ENCODE assay signal across 12 cellular contexts in genomic region chr1:3539707-3540425, GRCh38.
A peak's percentile ranks its signal among the peaks of the same experiment; 100 is the strongest.
DNase-seq lines count a peak whose midpoint lies in the region; ATAC-seq, FAIRE-seq and TF ChIP-seq lines count a peak whose summit lies in the region.
"Had no signal": no experiment of that assay in that cellular context is flagged by ENCODE, and none has a peak within 500 bp of the region (broad histone marks: within the 10 kb centered on the region; RNA-seq: fewer than 3 reads in every experiment).

No MANE protein-coding gene starts in this region.

- 33 to 40% methylated on average over 24 of the region's 24 CpGs for WGBS in GM23248 (ENCODE audit: low coverage in 1 of 2, low lambda C conversion rate in 2 of 2, missing lambda C conversion rate in 2 of 2), 2 experiments

- H3K27ac ChIP-seq in GM23248 (peak overlapping the region; percentile 25; the same call in 1 of the 2 replicates), gastrocnemius medialis (peak overlapping the region; percentile 37 to 76 (median 60))
- H3K27ac ChIP-seq: right lobe of liver had no signal

- intact Hi-C loops in left ventricle myocardium superior (cut with micrococcal nuclease) (no loop called here), gastrocnemius medialis (cut with DNase I; ENCODE audit: low total_unique reads) (no loop called here)

- TF ChIP-seq CTCF in astrocyte of the spinal cord (IDR thresholded peaks at IDR 0.05; ENCODE audit: low read depth, low read length), result no peak
- no peak for TF ChIP-seq CTCF in gastrocnemius medialis (IDR thresholded peaks at IDR 0.05 in 4 of 5, conservative IDR thresholded peaks at IDR 0.05 in 1 of 5)

- no peak for TF ChIP-seq POLR2A in gastrocnemius medialis (IDR thresholded peaks at IDR 0.05)

- ATAC-seq in left ventricle myocardium superior, result peak; percentile 17
- peak; percentile 11 to 54 for ATAC-seq in gastrocnemius medialis
- ATAC-seq in GM19467 (IDR thresholded peaks at IDR 0.05; ENCODE audit: unreplicated experiment), result no peak
- no peak for ATAC-seq in GM19023 (IDR thresholded peaks at IDR 0.05; ENCODE audit: unreplicated experiment)
- ATAC-seq in HG02763 (IDR thresholded peaks at IDR 0.05; ENCODE audit: unreplicated experiment), result no peak
- ATAC-seq: left colon had no signal

- no peaks in the 10 kb centered on the region for H3K79me2 ChIP-seq in GM23248 (ENCODE audit: insufficient read depth)

- H3K36me3 ChIP-seq in GM23248 (ENCODE audit: low read depth) (no peaks in the 10 kb centered on the region), gastrocnemius medialis (no peaks in the 10 kb centered on the region)
- H3K36me3 ChIP-seq: right lobe of liver had no signal

- DNase-seq in GM23248, result peak; percentile 49
- peak; percentile 43 for DNase-seq in astrocyte of the spinal cord (ENCODE audit: low read depth, low spot score)
- DNase-seq in left ventricle myocardium superior, result peak; percentile 48
- DNase-seq in gastrocnemius medialis, result no peak
- DNase-seq in GM19239 (ENCODE audit: insufficient read length, low spot score), result no peak
- DNase-seq: H9, left colon, MV-4-11, right lobe of liver had no signal

- H3K4me2 ChIP-seq in GM23248 (ENCODE audit: unreplicated experiment), result no peak overlapping the region

- H2AFZ ChIP-seq in GM23248, result peak overlapping the region; percentile 64; the same call in 1 of the 2 replicates

- H3K9me3 ChIP-seq in GM23248 (ENCODE audit: low read depth), result no peaks in the 10 kb centered on the region
- no peaks in the 10 kb centered on the region for H3K9me3 ChIP-seq in gastrocnemius medialis
- H3K9me3 ChIP-seq: right lobe of liver had no signal

- peaks cover 19% of the 10 kb centered on the region for H3K4me1 ChIP-seq in GM23248 (ENCODE audit: insufficient read depth)
- peaks cover 13 to 38% of the 10 kb centered on the region in 2 donors for H3K4me1 ChIP-seq in gastrocnemius medialis
- H3K4me1 ChIP-seq: right lobe of liver had no signal

- no peaks in the 10 kb centered on the region for H4K20me1 ChIP-seq in GM23248 (ENCODE audit: insufficient read depth)

- 0 out of 2 replicates have a peak, but pooled peaks cover 5% of the 10 kb centered on the region for H3F3A ChIP-seq in GM23248 (ENCODE audit: insufficient read depth)

- no peaks in the 10 kb centered on the region for H3K27me3 ChIP-seq in GM23248 (replicated peaks; ENCODE audit: insufficient read depth)
- no peaks in the 10 kb centered on the region for H3K27me3 ChIP-seq in gastrocnemius medialis
- H3K27me3 ChIP-seq: right lobe of liver had no signal

- no peaks in the 10 kb centered on the region for H3K9me2 ChIP-seq in GM23248 (ENCODE audit: insufficient read depth)

- in situ Hi-C loops in GM23248 (cut with MboI), result no loop called here
- in situ Hi-C loops in astrocyte of the spinal cord (cut with HindIII; ENCODE audit: low sequenced_read_pairs), result loop anchor here (25.0 kb wide), 1 partner anchor 97 kb away; the partner anchor contains the start of gene TPRG1L
- in situ Hi-C loops in gastrocnemius medialis (cut with MboI; ENCODE audit: low sequenced_read_pairs in 4 of 4), result no loop called here

- no peak for FAIRE-seq in GM19239 (lab: Jason Lieb, UNC)

- H3K9ac ChIP-seq in GM23248, result peak overlapping the region; percentile 50; the same call in 1 of the 2 replicates

- no peak overlapping the region for H3K4me3 ChIP-seq in GM23248
- no peak overlapping the region for H3K4me3 ChIP-seq in astrocyte of the spinal cord (ENCODE audit: low read depth, low read length)
- no peak overlapping the region for H3K4me3 ChIP-seq in gastrocnemius medialis
- H3K4me3 ChIP-seq: right lobe of liver had no signal

Comparison
In these comparisons a context has a peak if more than half of its experiments do, and no peak if none do; other contexts are left out.
1. DNase-seq: peak in GM23248 (single experiment), astrocyte of the spinal cord (single experiment) and left ventricle myocardium superior (single experiment); none in gastrocnemius medialis (0 of 2) and GM19239 (single experiment).
2. ATAC-seq: peak in left ventricle myocardium superior (single experiment) and gastrocnemius medialis (2 of 2); none in GM19467 (single experiment), GM19023 (single experiment) and HG02763 (single experiment).